ENCODE assay signal across 8 cellular contexts in the genomic region with DNA sequence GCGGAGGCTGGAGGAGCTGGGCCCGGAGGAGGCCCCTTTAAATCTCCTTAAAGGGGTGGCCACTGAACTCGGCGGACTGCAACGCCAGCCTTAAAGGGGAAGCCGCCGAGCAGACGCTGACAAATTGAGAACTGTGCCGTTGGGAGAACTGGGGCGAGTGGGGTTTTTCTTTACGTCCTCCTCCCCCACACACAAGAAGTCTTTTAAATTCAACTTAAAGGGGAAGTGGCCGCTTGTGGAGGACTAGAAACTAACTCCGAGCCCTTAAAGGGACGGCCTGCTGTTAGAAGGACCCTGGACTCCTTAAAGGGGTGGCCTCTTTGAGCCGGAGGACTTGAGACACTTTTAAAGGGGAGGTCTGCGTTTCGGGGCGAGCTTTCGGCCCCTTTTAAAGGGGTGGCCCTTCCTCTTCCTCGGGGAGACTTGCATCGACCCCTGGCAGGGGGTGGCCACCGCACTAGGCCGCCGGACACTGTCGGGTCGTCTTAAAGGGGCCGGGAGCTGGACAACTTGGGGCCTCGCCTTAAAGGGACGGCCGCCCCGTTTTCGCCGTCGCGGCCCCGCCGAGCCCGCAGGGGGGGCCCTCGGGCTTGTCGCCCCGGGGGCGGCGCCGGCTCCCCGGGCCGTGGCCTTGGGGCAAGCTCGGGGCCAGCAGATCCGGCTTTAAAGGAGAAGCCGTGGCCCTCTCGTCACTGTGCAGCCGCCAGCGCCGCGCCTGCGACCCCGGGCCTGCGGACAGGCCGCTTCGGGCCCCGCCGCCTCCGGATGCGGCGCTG. TPM values are rescaled to one million over a fixed set of nuclear protein-coding genes. Genes with fewer than 3 reads are reported as not detected.
DNase-seq lines count a peak whose midpoint lies in the region; ATAC-seq and TF ChIP-seq lines count a peak whose summit lies in the region.

No MANE protein-coding gene starts in this region.

- no peak overlapping the region for H2BK120ac ChIP-seq in H9 (ENCODE audit: low read depth, low read length, poor library complexity, severe bottlenecking)

- peak overlapping the region; percentile 99 for H3K4me3 Mint-ChIP-seq in activated naive CD4-positive, alpha-beta T cell treated with anti-CD3 and anti-CD28 coated beads for 36 hours
- H3K4me3 Mint-ChIP-seq in H9, result peak overlapping the region; percentile 96 to 99
- H3K4me3 Mint-ChIP-seq in central memory CD8-positive, alpha-beta T cell, result peak overlapping the region; percentile 99

- H3K23ac ChIP-seq in H9 (ENCODE audit: insufficient read length, low read depth, low read length), result no peak overlapping the region

- no peak overlapping the region for H2BK5ac ChIP-seq in H9 (ENCODE audit: insufficient read length, low read length)

- no peaks in the 10 kb centered on the region for H3K79me1 ChIP-seq in H9 (ENCODE audit: insufficient read depth, low read depth, low read length, poor library complexity, severe bottlenecking)

- no peaks in the 10 kb centered on the region for H4K20me1 ChIP-seq in H9 (ENCODE audit: control insufficient read depth, insufficient read depth, insufficient read length)

- H3K9me3 ChIP-seq in H9 (ENCODE audit: control insufficient read depth, low read depth, low read length) (no peaks in the 10 kb centered on the region), skeletal muscle tissue (ENCODE audit: control insufficient read depth in 3 of 3, low read length in 3 of 3) (no peaks in the 10 kb centered on the region)

- peaks cover 52 to 57% (median 57%) of the 10 kb centered on the region in 3 donors for H3K36me3 ChIP-seq in skeletal muscle tissue (ENCODE audit: control insufficient read depth in 3 of 3, insufficient read depth in 3 of 3, low read length in 3 of 3)

- no peaks in the 10 kb centered on the region for H3K9me3 Mint-ChIP-seq in activated naive CD4-positive, alpha-beta T cell treated with anti-CD3 and anti-CD28 coated beads for 36 hours
- H3K9me3 Mint-ChIP-seq in H9, result no peaks in the 10 kb centered on the region
- H3K9me3 Mint-ChIP-seq in central memory CD8-positive, alpha-beta T cell, result no peaks in the 10 kb centered on the region

- H2AFZ ChIP-seq in H9 (ENCODE audit: low read length), result no peak overlapping the region

- peak overlapping the region; percentile 100 for H3K27ac Mint-ChIP-seq in activated naive CD4-positive, alpha-beta T cell treated with anti-CD3 and anti-CD28 coated beads for 36 hours
- H3K27ac Mint-ChIP-seq in H9, result peak overlapping the region; percentile 99 to 100 (median 99)
- peak overlapping the region; percentile 98 for H3K27ac Mint-ChIP-seq in central memory CD8-positive, alpha-beta T cell (ENCODE audit: low read depth)

- H4K8ac ChIP-seq in H9 (replicated peaks; ENCODE audit: insufficient read length, low read depth, low read length), result no peak overlapping the region

- no CpG with 5 or more reads among the region's 64 CpGs for WGBS in H9 (ENCODE audit: extremely low coverage, insufficient read length, low lambda C conversion rate)

- H3K23me2 ChIP-seq in H9 (ENCODE audit: insufficient read length, low read depth, low read length, poor library complexity, severe bottlenecking), result no peaks in the 10 kb centered on the region

- H3K79me2 ChIP-seq in H9 (ENCODE audit: insufficient read depth, low read length), result no peaks in the 10 kb centered on the region

- no peaks in the 10 kb centered on the region for H3K27me3 Mint-ChIP-seq in activated naive CD4-positive, alpha-beta T cell treated with anti-CD3 and anti-CD28 coated beads for 36 hours (ENCODE audit: low read depth)
- peaks cover 49% of the 10 kb centered on the region for H3K27me3 Mint-ChIP-seq in H9 (ENCODE audit: low read depth)
- no peaks in the 10 kb centered on the region for H3K27me3 Mint-ChIP-seq in central memory CD8-positive, alpha-beta T cell

- no peak overlapping the region for H3K14ac ChIP-seq in H9 (ENCODE audit: insufficient read depth, low read length)

- no peak overlapping the region for H3K56ac ChIP-seq in H9 (ENCODE audit: insufficient read length, low read depth, low read length)

- no peak for DNase-seq in activated naive CD4-positive, alpha-beta T cell treated with anti-CD3 and anti-CD28 coated beads for 36 hours
- no peak for DNase-seq in activated naive CD4-positive, alpha-beta T cell treated with Interleukin-2 at 50 U/mL for 16 hours
- no peak for DNase-seq in H9
- peak; percentile 96 for DNase-seq in LHCN-M2 (ENCODE audit: low read depth)
- peak; percentile 99 for DNase-seq in SHP77 treated with DMSO at 0.1 percent for 48 hours (lab: John Stamatoyannopoulos, UW)
- DNase-seq in central memory CD8-positive, alpha-beta T cell (ENCODE audit: low spot score in 2 of 2), result no peak
- DNase-seq in inferior parietal cortex (ENCODE audit: extremely low spot score), result peak; percentile 97

- H3K9ac ChIP-seq in H9 (ENCODE audit: extremely low read depth, insufficient read length, low read length) (no peak overlapping the region), skeletal muscle tissue (ENCODE audit: low read depth in 1 of 3, low read length in 3 of 3) (peak overlapping the region; percentile 97 to 98 (median 98))

- H4K5ac ChIP-seq in H9 (ENCODE audit: insufficient read length, low read depth, low read length), result no peak overlapping the region

- intact Hi-C loops in activated naive CD4-positive, alpha-beta T cell treated with anti-CD3 and anti-CD28 coated beads for 36 hours (cut with micrococcal nuclease), result loop anchor here (1.0 to 5.0 kb wide), 21 partner anchors 9 to 852 kb away; a partner anchor contains a TSS

- 0 out of 3 replicates have a peak, but pooled peaks have one; percentile 22 for TF ChIP-seq CTCF in H9 (conservative IDR thresholded peaks at IDR 0.05)

- H3K18ac ChIP-seq in H9 (ENCODE audit: insufficient read length, low read depth, low read length), result no peak overlapping the region

- CTCF ChIA-PET in activated naive CD4-positive, alpha-beta T cell treated with anti-CD3 and anti-CD28 coated beads for 36 hours (lab: Charles Lee), result interaction anchor here (0.8 to 4.6 kb wide), 9 partner anchors 8 to 249 kb away, joined by 3 to 42 read pairs (median 4); a partner anchor contains a TSS

- H3K4me1 Mint-ChIP-seq in activated naive CD4-positive, alpha-beta T cell treated with anti-CD3 and anti-CD28 coated beads for 36 hours (ENCODE audit: low read depth), result peaks cover 48% of the 10 kb centered on the region
- H3K4me1 Mint-ChIP-seq in H9, result peaks cover 5 to 12% of the 10 kb centered on the region in 2 experiments
- peaks cover 52% of the 10 kb centered on the region for H3K4me1 Mint-ChIP-seq in central memory CD8-positive, alpha-beta T cell

- no peak overlapping the region for H2BK12ac ChIP-seq in H9 (ENCODE audit: insufficient read length, low read depth, low read length)

- no peak overlapping the region for H3K4ac ChIP-seq in H9 (ENCODE audit: low read depth, low read length)

- no peak overlapping the region for H3T11ph ChIP-seq in H9 (ENCODE audit: low read length)

- H2BK15ac ChIP-seq in H9 (ENCODE audit: low read depth, low read length), result no peak overlapping the region

- peak overlapping the region; percentile 43 for H3K4me2 ChIP-seq in H9 (ENCODE audit: insufficient read depth, insufficient read length, low read length)

- H3K36me3 Mint-ChIP-seq in activated naive CD4-positive, alpha-beta T cell treated with anti-CD3 and anti-CD28 coated beads for 36 hours (ENCODE audit: low read depth), result peaks cover 49% of the 10 kb centered on the region
- peaks cover 11 to 51% (median 46%) of the 10 kb centered on the region in 3 experiments for H3K36me3 Mint-ChIP-seq in H9 (ENCODE audit: insufficient read depth in 1 of 3, low read depth in 3 of 3)
- H3K36me3 Mint-ChIP-seq in central memory CD8-positive, alpha-beta T cell (ENCODE audit: insufficient read depth), result peaks cover 62% of the 10 kb centered on the region

- H3K27ac ChIP-seq in H9 (ENCODE audit: insufficient read length, low read depth, low read length) (no peak overlapping the region), skeletal muscle tissue (ENCODE audit: low read depth, low read length) (peak overlapping the region; percentile 98)

- no peak overlapping the region for H2AK5ac ChIP-seq in H9 (ENCODE audit: insufficient read length, low read length)

- H2BK20ac ChIP-seq in H9 (ENCODE audit: low read depth, low read length, poor library complexity, severe bottlenecking), result no peak overlapping the region

- H3K27me3 ChIP-seq in H9 (ENCODE audit: insufficient read depth, low read length), result peaks cover 6% of the 10 kb centered on the region; the same call in 1 of the 2 replicates
- no peaks in the 10 kb centered on the region for H3K27me3 ChIP-seq in skeletal muscle tissue (ENCODE audit: control insufficient read depth in 3 of 3, insufficient read depth in 3 of 3, low read length in 3 of 3)

- peak; percentile 21 for ATAC-seq in central memory CD8-positive, alpha-beta T cell (replicated peaks; ENCODE audit: extremely low read depth, poor library complexity, severe bottlenecking)

- no peaks in the 10 kb centered on the region for H3K4me1 ChIP-seq in H9 (ENCODE audit: insufficient read depth, low read length)
- H3K4me1 ChIP-seq in skeletal muscle tissue (ENCODE audit: control insufficient read depth in 3 of 3, insufficient read depth in 3 of 3, low read length in 3 of 3), result peaks cover 32 to 53% (median 43%) of the 10 kb centered on the region in 3 donors

- no peak overlapping the region for H4K91ac ChIP-seq in H9 (ENCODE audit: insufficient read length, low read depth, low read length)

- H3K4me3 ChIP-seq in skeletal muscle tissue (ENCODE audit: low read length in 3 of 3), result peak overlapping the region; percentile 86 to 97 (median 88)

RNA-seq across cellular contexts. Expression of a gene that starts 0.7 kb away (rescaled TPM):
- total RNA-seq in activated naive CD4-positive, alpha-beta T cell treated with anti-CD3 and anti-CD28 coated beads for 36 hours, result 10 to 100 TPM; 83.8 to 84.8 TPM
- total RNA-seq in H9 (2021) (12.6 and 16.8 TPM in 2 replicates), LHCN-M2 (2014; rRNA removed) (20.1 and 23.0 TPM in 2 replicates), skeletal muscle tissue (7.3 TPM)
- polyA plus RNA-seq in LHCN-M2 (2012), result 26.8 TPM

RNA-seq across cellular contexts. Expression of a gene that starts 8.2 kb away (rescaled TPM):
- 10 to 100 TPM; 50.6 to 52.4 TPM for total RNA-seq in activated naive CD4-positive, alpha-beta T cell treated with anti-CD3 and anti-CD28 coated beads for 36 hours
- total RNA-seq in H9 (2021), result 11.6 and 13.6 TPM in 2 replicates
- 9.3 and 12.7 TPM in 2 replicates for total RNA-seq in LHCN-M2 (2014; rRNA removed)
- polyA plus RNA-seq in LHCN-M2 (2012), result 15.4 TPM
- 6.8 TPM for total RNA-seq in skeletal muscle tissue

RNA-seq across cellular contexts. Expression of a gene that starts 40.1 kb away (rescaled TPM):
- total RNA-seq in activated naive CD4-positive, alpha-beta T cell treated with anti-CD3 and anti-CD28 coated beads for 36 hours, result 10 to 100 TPM; 52.3 to 55.2 TPM
- total RNA-seq in H9 (2021) (63.1 and 65.5 TPM in 2 replicates), LHCN-M2 (2014; rRNA removed) (10.3 and 16.1 TPM in 2 replicates), skeletal muscle tissue (17.2 TPM)
- polyA plus RNA-seq in LHCN-M2 (2012), result 13.7 TPM

RNA-seq across cellular contexts. Expression of a gene that starts 48.7 kb away (rescaled TPM):
- total RNA-seq in activated naive CD4-positive, alpha-beta T cell treated with anti-CD3 and anti-CD28 coated beads for 36 hours, result 10 to 100 TPM; 10.7 to 11.5 TPM
- total RNA-seq in H9 (2021) (21.1 and 21.9 TPM in 2 replicates), LHCN-M2 (2014; rRNA removed) (8.7 and 12.5 TPM in 2 replicates), skeletal muscle tissue (4.7 TPM)
- polyA plus RNA-seq in LHCN-M2 (2012), result 5.5 TPM

Comparison
In these comparisons a context has a peak if more than half of its experiments do, and no peak if none do; other contexts are left out.
1. DNase-seq: peak in LHCN-M2 (single experiment), SHP77 treated with DMSO at 0.1 percent for 48 hours (single experiment) and inferior parietal cortex (single experiment); none in activated naive CD4-positive, alpha-beta T cell treated with anti-CD3 and anti-CD28 coated beads for 36 hours (single experiment), activated naive CD4-positive, alpha-beta T cell treated with Interleukin-2 at 50 U/mL for 16 hours (single experiment), H9 (single experiment) and central memory CD8-positive, alpha-beta T cell (0 of 2).
2. Peak in every context shown above with its lines, with median percentiles within 50 percentile points of each other: H3K27ac Mint-ChIP-seq and H3K4me3 Mint-ChIP-seq.